Comparison of ENCODE assay signal across 19 cellular contexts in genomic region chr10:3548702-3549101, GRCh38.
DNase-seq lines count a peak whose midpoint lies in the region; ATAC-seq and TF ChIP-seq lines count a peak whose summit lies in the region.
"Had no signal": no experiment of that assay in that cellular context is flagged by ENCODE, and none has a peak within 500 bp of the region (broad histone marks: within the 10 kb centered on the region; RNA-seq: fewer than 3 reads in every experiment).

No MANE protein-coding gene starts in this region.

- no peaks in the 10 kb centered on the region for H3K27me3 ChIP-seq in upper lobe of left lung
- H3K27me3 ChIP-seq: dorsolateral prefrontal cortex, gastrocnemius medialis had no signal

- H3K36me3 ChIP-seq in OCI-LY7 (ENCODE audit: insufficient read depth, low read length) (no peaks in the 10 kb centered on the region), upper lobe of left lung (no peaks in the 10 kb centered on the region)
- H3K36me3 ChIP-seq: gastrocnemius medialis had no signal

- no peaks in the 10 kb centered on the region for H4K20me1 ChIP-seq in OCI-LY7 (ENCODE audit: insufficient read depth, low read length)

- peak overlapping the region; percentile 20; the same call in 1 of the 2 replicates for H3K4me2 ChIP-seq in OCI-LY7 (ENCODE audit: low read length)

- no peaks in the 10 kb centered on the region for H3K9me2 ChIP-seq in OCI-LY7 (ENCODE audit: insufficient read depth, low read length)

- POLR2A ChIA-PET in OCI-LY7 (lab: Charles Lee), result interaction anchor here (0.6 to 1.3 kb wide), 2 partner anchors 113 to 559 kb away, joined by 4 to 6 read pairs; no protein-coding TSS in a partner anchor

- CTCF ChIA-PET in OCI-LY7 (lab: Charles Lee; ENCODE audit: unreplicated experiment), result no interaction called here

- H2AFZ ChIP-seq in OCI-LY7 (ENCODE audit: low read length), result no peak overlapping the region
- H2AFZ ChIP-seq: parathyroid adenoma had no signal

- DNase-seq in EH (ENCODE audit: low read depth) (peak; percentile 67), OCI-LY7 (ENCODE audit: low spot score) (no peak), coronary artery (ENCODE audit: low spot score) (no peak), sciatic nerve (ENCODE audit: low spot score) (no peak), upper lobe of left lung (no peak), left cardiac atrium (no peak)
- DNase-seq in activated CD4-positive, alpha-beta T cell treated with anti-CD3 and anti-CD28 coated beads, Interleukin-2, amount 50 U/mL, for 4 hours, result no peak
- DNase-seq: activated CD4-positive, alpha-beta T cell treated with anti-CD3 and anti-CD28 coated beads for 1 hour; Caco-2; dorsolateral prefrontal cortex; gastrocnemius medialis; naive thymus-derived CD8-positive, alpha-beta T cell; NCI-H1417 treated with DMSO at 0.1 percent for 48 hours; NCI-H524 treated with DMSO at 0.1 percent for 48 hours; Right ventricle myocardium superior had no signal

- no peaks in the 10 kb centered on the region for H3K79me2 ChIP-seq in OCI-LY7 (ENCODE audit: insufficient read depth, low read depth, low read length)
- H3K79me2 ChIP-seq: parathyroid adenoma had no signal

- TF ChIP-seq CTCF in OCI-LY7 (conservative IDR thresholded peaks at IDR 0.05; ENCODE audit: low read length) (no peak), coronary artery (IDR thresholded peaks at IDR 0.05) (no peak), upper lobe of left lung (IDR thresholded peaks at IDR 0.05) (no peak)

- H3K4me3 ChIP-seq in OCI-LY7 (ENCODE audit: low read depth, low read length, poor library complexity, severe bottlenecking), result no peak overlapping the region
- H3K4me3 ChIP-seq in coronary artery, result no peak overlapping the region
- no peak overlapping the region for H3K4me3 ChIP-seq in upper lobe of left lung
- H3K4me3 ChIP-seq: dorsolateral prefrontal cortex, gastrocnemius medialis had no signal

- H3K27ac ChIP-seq in OCI-LY7 (ENCODE audit: low read depth, low read length, poor library complexity, severe bottlenecking) (no peak overlapping the region), coronary artery (peak overlapping the region; percentile 13 to 18), upper lobe of left lung (no peak overlapping the region)
- H3K27ac ChIP-seq: gastrocnemius medialis, parathyroid adenoma had no signal

- TF ChIP-seq EP300 in upper lobe of left lung (IDR thresholded peaks at IDR 0.05), result no peak

- 92 to 100% methylated on average over 1 of the region's 1 CpG for WGBS in upper lobe of left lung, 2 donors

- H3K4me1 ChIP-seq in OCI-LY7 (ENCODE audit: insufficient read depth, low read length, poor library complexity, severe bottlenecking) (peaks cover 15% of the 10 kb centered on the region), upper lobe of left lung (no peaks in the 10 kb centered on the region)
- H3K4me1 ChIP-seq: Caco-2, gastrocnemius medialis, parathyroid adenoma had no signal

- BruUV-seq in OCI-LY7 (replicated peaks; lab: Mats Ljungman, UMichigan), result no TSS peak

- H3K9me3 ChIP-seq in OCI-LY7 (ENCODE audit: low read length) (0 out of 2 replicates have a peak, but pooled peaks cover 3% of the 10 kb centered on the region), upper lobe of left lung (no peaks in the 10 kb centered on the region)
- H3K9me3 ChIP-seq: Caco-2, gastrocnemius medialis had no signal

- ATAC-seq in sciatic nerve, result peak; percentile 77
- ATAC-seq in upper lobe of left lung (ENCODE audit: low FRiP score in 2 of 2), result no peak
- no peak for ATAC-seq in left cardiac atrium
- ATAC-seq: activated naive CD4-positive, alpha-beta T cell treated with anti-CD3 and anti-CD28 coated beads, Interleukin-2, amount 50 U/mL, for 72 hours; gastrocnemius medialis; HCT116; naive thymus-derived CD8-positive, alpha-beta T cell; stimulated activated effector memory CD8-positive, alpha-beta T cell treated with anti-CD3 and anti-CD28 coated beads, Interleukin-12 subunit alpha, Interleukin-12 subunit beta, amount 100 ng/mL, for 72 hours had no signal

- no peak for TF ChIP-seq POLR2A in upper lobe of left lung (IDR thresholded peaks at IDR 0.05)

- intact Hi-C loops in OCI-LY7 (cut with micrococcal nuclease; ENCODE audit: unreplicated experiment), result no loop called here
- intact Hi-C loops in sciatic nerve (cut with DNase I), result no loop called here
- intact Hi-C loops in left cardiac atrium (cut with DNase I), result no loop called here

Comparison
In these comparisons a context has a peak if more than half of its experiments do, and no peak if none do; other contexts are left out.
1. H3K27ac ChIP-seq: peak in coronary artery (2 of 2); none in OCI-LY7 (single experiment) and upper lobe of left lung (0 of 4).